Comparison of ENCODE assay signal across 26 cellular contexts in the genomic region with DNA sequence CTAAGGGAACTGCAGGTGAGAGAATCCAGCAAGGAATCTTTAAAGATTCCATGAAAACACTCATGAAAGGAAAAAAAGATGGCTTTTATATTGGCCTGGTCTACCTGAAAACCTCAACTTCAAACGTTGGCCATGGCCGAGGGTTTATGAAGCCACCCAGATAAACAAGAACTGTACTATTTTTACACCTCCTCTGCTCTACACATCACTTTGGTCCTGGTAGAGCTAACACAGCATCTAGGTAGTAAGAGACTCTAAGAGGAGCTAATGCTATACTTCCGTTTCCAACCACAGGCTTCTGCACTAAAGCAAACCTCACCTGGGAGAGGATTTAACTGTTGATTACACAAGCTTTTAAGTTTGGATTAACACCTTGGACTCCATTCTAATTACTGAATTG.
"Had no signal": no experiment of that assay in that cellular context is flagged by ENCODE, and none has a peak within 500 bp of the region (broad histone marks: within the 10 kb centered on the region; RNA-seq: fewer than 3 reads in every experiment).

No MANE protein-coding gene starts in this region.

- H3K27me3 Mint-ChIP-seq: naive thymus-derived CD8-positive, alpha-beta T cell; stimulated activated naive CD8-positive, alpha-beta T cell treated with anti-CD3 and anti-CD28 coated beads, Interleukin-15, Interleukin-2, amounts not matched to agents 100 ng/mL and 50 ng/mL, for 24 hours had no signal

- H3K4me3 ChIP-seq: left lung, lung, pancreas, prostate gland, skin epidermis, suprapubic skin, thoracic aorta, tibial artery, upper lobe of right lung had no signal

- H3K9me3 Mint-ChIP-seq: nephron, neural crest cell had no signal

- DNase-seq: hypothalamus; immature natural killer cell; kidney; left colon; left lung; naive thymus-derived CD8-positive, alpha-beta T cell; nucleus accumbens; pancreas; posterior cingulate gyrus; retina; stimulated activated CD4-positive, alpha-beta T cell treated with anti-CD3 and anti-CD28 coated beads, Interleukin-4, amount 100 ng/mL, for 24 hours; stimulated activated naive CD4-positive, alpha-beta T cell; tibial artery; trophoblast cell; upper lobe of right lung had no signal

- H3K36me3 ChIP-seq: left lung, pancreas, prostate gland, suprapubic skin, thoracic aorta, tibial artery, upper lobe of right lung had no signal

- H3K27me3 ChIP-seq: left lung, pancreas, suprapubic skin, tibial artery, upper lobe of right lung had no signal

- H3K4me1 ChIP-seq: left lung, pancreas, prostate gland, suprapubic skin, tibial artery, upper lobe of right lung had no signal

- ATAC-seq: left colon; left lung; naive thymus-derived CD8-positive, alpha-beta T cell; right cardiac atrium; sciatic nerve; stimulated activated effector memory CD8-positive, alpha-beta T cell treated with anti-CD3 and anti-CD28 coated beads, Interleukin-12 subunit alpha, Interleukin-12 subunit beta, amount 100 ng/mL, for 72 hours; upper lobe of right lung had no signal

- H3K4me1 Mint-ChIP-seq: immature natural killer cell; naive thymus-derived CD8-positive, alpha-beta T cell; nephron; neural crest cell; stimulated activated effector memory CD8-positive, alpha-beta T cell treated with anti-CD3 and anti-CD28 coated beads, Interleukin-12 subunit alpha, Interleukin-12 subunit beta, amount 100 ng/mL, for 72 hours had no signal

- H3K9me3 ChIP-seq: left lung, pancreas, prostate gland, suprapubic skin, thoracic aorta, tibial artery, upper lobe of right lung had no signal

- H3K27ac Mint-ChIP-seq: immature natural killer cell; naive thymus-derived CD8-positive, alpha-beta T cell; nephron; stimulated activated effector memory CD8-positive, alpha-beta T cell treated with anti-CD3 and anti-CD28 coated beads, Interleukin-12 subunit alpha, Interleukin-12 subunit beta, amount 100 ng/mL, for 72 hours; stimulated activated naive CD8-positive, alpha-beta T cell treated with anti-CD3 and anti-CD28 coated beads, Interleukin-15, Interleukin-2, amounts not matched to agents 100 ng/mL and 50 ng/mL, for 24 hours had no signal

- H3K27ac ChIP-seq: left lung, pancreas, prostate gland, skin epidermis, suprapubic skin, thoracic aorta, tibial artery, upper lobe of right lung had no signal

- H3K4me3 Mint-ChIP-seq: immature natural killer cell; naive thymus-derived CD8-positive, alpha-beta T cell; nephron; neural crest cell; stimulated activated effector memory CD8-positive, alpha-beta T cell treated with anti-CD3 and anti-CD28 coated beads, Interleukin-12 subunit alpha, Interleukin-12 subunit beta, amount 100 ng/mL, for 72 hours; stimulated activated naive CD8-positive, alpha-beta T cell treated with anti-CD3 and anti-CD28 coated beads, Interleukin-15, Interleukin-2, amounts not matched to agents 100 ng/mL and 50 ng/mL, for 24 hours had no signal

- H3K36me3 Mint-ChIP-seq: immature natural killer cell; naive thymus-derived CD8-positive, alpha-beta T cell; stimulated activated effector memory CD8-positive, alpha-beta T cell treated with anti-CD3 and anti-CD28 coated beads, Interleukin-12 subunit alpha, Interleukin-12 subunit beta, amount 100 ng/mL, for 72 hours had no signal
